18 cellular contexts compared by ENCODE assay signal in the genomic region with DNA sequence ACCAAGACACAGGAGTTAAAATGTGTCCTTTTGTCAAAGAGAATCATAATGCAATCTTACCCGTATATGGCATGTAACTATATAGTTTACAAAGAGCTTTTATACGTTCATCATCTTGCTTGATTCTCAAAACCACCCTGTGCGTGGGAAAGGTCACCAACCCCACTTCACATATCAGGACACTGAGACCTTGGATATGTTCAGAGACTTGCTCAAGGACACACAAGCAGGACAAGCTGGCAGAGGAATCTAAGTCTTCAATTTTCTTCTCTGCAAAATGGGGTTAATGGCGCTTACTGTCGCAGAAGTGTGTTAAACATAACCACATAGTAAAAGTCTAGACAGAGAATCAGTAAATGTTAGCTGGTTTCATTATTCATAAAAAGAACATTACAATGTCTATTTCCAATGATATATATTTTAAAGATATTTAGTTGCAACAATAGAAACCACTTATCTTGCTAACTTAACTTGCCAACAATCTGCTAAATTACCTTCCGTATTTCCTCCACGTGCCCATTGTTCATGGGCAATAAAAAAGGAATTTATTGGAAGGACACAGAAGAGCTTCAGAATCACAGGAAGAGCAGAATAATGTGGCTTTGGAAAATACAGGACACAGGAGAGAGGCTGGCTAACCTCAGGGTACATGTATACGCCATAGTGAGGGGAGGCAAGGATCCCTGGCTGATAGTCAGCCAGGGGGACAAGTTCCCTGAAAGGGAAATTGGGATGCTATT.
DNase-seq lines count a peak whose midpoint lies in the region; ATAC-seq and TF ChIP-seq lines count a peak whose summit lies in the region.
"Had no signal": no experiment of that assay in that cellular context is flagged by ENCODE, and none has a peak within 500 bp of the region (broad histone marks: within the 10 kb centered on the region; RNA-seq: fewer than 3 reads in every experiment).

No MANE protein-coding gene starts in this region.

- no peaks in the 10 kb centered on the region for H4K20me1 ChIP-seq in Loucy (ENCODE audit: insufficient read depth, low read length, poor library complexity, severe bottlenecking)

- H3K27me3 ChIP-seq in Loucy (ENCODE audit: insufficient read depth, low read length, poor library complexity, severe bottlenecking) (no peaks in the 10 kb centered on the region), mesenchymal stem cell (ENCODE audit: control insufficient read depth in 1 of 2, insufficient read depth in 1 of 2, low read length in 2 of 2) (no peaks in the 10 kb centered on the region), spleen (replicated peaks in 1 of 7) (peaks cover 0 to 5% (median 0%) of the 10 kb centered on the region in 7 donors), Caco-2 (replicated peaks; ENCODE audit: control insufficient read depth, insufficient read depth, low read length) (no peaks in the 10 kb centered on the region)

- H3K27ac Mint-ChIP-seq in Caco-2 (ENCODE audit: unreplicated experiment) = no peak overlapping the region
- H3K27ac Mint-ChIP-seq: B cell; CD14-positive monocyte; CD8-positive, alpha-beta memory T cell; IgD-negative memory B cell had no signal

- H3K4me3 Mint-ChIP-seq in Caco-2 (ENCODE audit: unreplicated experiment) = no peak overlapping the region
- H3K4me3 Mint-ChIP-seq: B cell had no signal

- no peak overlapping the region for H2BK120ac ChIP-seq in mesenchymal stem cell (ENCODE audit: low read depth, low read length)

- H3K79me1 ChIP-seq in mesenchymal stem cell (replicated peaks; ENCODE audit: low read length, poor library complexity, severe bottlenecking) = no peaks in the 10 kb centered on the region

- H3K27me3 Mint-ChIP-seq in Caco-2 (ENCODE audit: insufficient read depth, unreplicated experiment) = peaks cover 12% of the 10 kb centered on the region
- H3K27me3 Mint-ChIP-seq: B cell had no signal

- no peak overlapping the region for H2BK5ac ChIP-seq in mesenchymal stem cell (ENCODE audit: low read depth, low read length, poor library complexity, severe bottlenecking)

- H3K9me3 ChIP-seq in Loucy (ENCODE audit: insufficient read depth, low read depth, low read length) = no peaks in the 10 kb centered on the region
- no peaks in the 10 kb centered on the region for H3K9me3 ChIP-seq in mesenchymal stem cell (ENCODE audit: control insufficient read depth, low read length)
- H3K9me3 ChIP-seq in spleen = no peaks in the 10 kb centered on the region
- no peaks in the 10 kb centered on the region for H3K9me3 ChIP-seq in Caco-2

- BruUV-seq in Caco-2 (replicated peaks; lab: Mats Ljungman, UMichigan) = no TSS peak

- TF ChIP-seq CTCF in Loucy (conservative IDR thresholded peaks at IDR 0.05; ENCODE audit: low read length) = no peak
- TF ChIP-seq CTCF in spleen (IDR thresholded peaks at IDR 0.05 in 8 of 11, conservative IDR thresholded peaks at IDR 0.05 in 3 of 11) = no peak
- TF ChIP-seq CTCF in Caco-2 (IDR thresholded peaks at IDR 0.05; ENCODE audit: insufficient read depth in 1 of 2, low read depth in 1 of 2, low read length in 1 of 2, severe bottlenecking in 1 of 2, unreplicated experiment in 1 of 2) = no peak

- H2BK15ac ChIP-seq in mesenchymal stem cell (ENCODE audit: low read depth, poor library complexity, severe bottlenecking) = no peak overlapping the region

- no peak overlapping the region for H3K14ac ChIP-seq in mesenchymal stem cell (ENCODE audit: low read length in 2 of 2)

- H3K27ac ChIP-seq in mesenchymal stem cell (ENCODE audit: low read length, poor library complexity, severe bottlenecking) (no peak overlapping the region), spleen (peak overlapping the region in 7 of 8 donors; percentile 44 to 71 (median 57))
- H3K27ac ChIP-seq: KMS-11 had no signal

- peaks cover 3% of the 10 kb centered on the region for H3K9me3 Mint-ChIP-seq in Caco-2 (ENCODE audit: unreplicated experiment)
- H3K9me3 Mint-ChIP-seq: CD14-positive monocyte; CD8-positive, alpha-beta memory T cell; IgD-negative memory B cell had no signal

- POLR2A ChIA-PET in Caco-2 (lab: Charles Lee) = no interaction called here

- peaks cover 3% of the 10 kb centered on the region for H3K4me1 ChIP-seq in Loucy (ENCODE audit: insufficient read depth, low read length, poor library complexity, severe bottlenecking)
- H3K4me1 ChIP-seq in mesenchymal stem cell (ENCODE audit: control insufficient read depth, insufficient read depth, low read depth, low read length) = no peaks in the 10 kb centered on the region
- peaks cover 0 to 13% (median 5%) of the 10 kb centered on the region in 6 donors for H3K4me1 ChIP-seq in spleen
- H3K4me1 ChIP-seq in Caco-2 = no peaks in the 10 kb centered on the region

- peak overlapping the region; percentile 88 for H2AFZ ChIP-seq in Loucy (ENCODE audit: low read length)
- no peak overlapping the region for H2AFZ ChIP-seq in mesenchymal stem cell (ENCODE audit: low read depth, low read length)

- H3K4me1 Mint-ChIP-seq in Caco-2 (ENCODE audit: low read depth, unreplicated experiment) = no peaks in the 10 kb centered on the region

- intact Hi-C loops in spleen (cut with DNase I; ENCODE audit: low total_unique reads) = loop anchor here (5.0 to 10.0 kb wide), 3 partner anchors 151 to 1154 kb away; no protein-coding TSS in a partner anchor
- intact Hi-C loops in Caco-2 (cut with micrococcal nuclease; ENCODE audit: unreplicated experiment) = loop anchor here (1.0 to 10.0 kb wide), 4 partner anchors 152 to 1156 kb away; no protein-coding TSS in a partner anchor

- no peak overlapping the region for H2BK12ac ChIP-seq in mesenchymal stem cell (ENCODE audit: low read length in 2 of 2)

- no peak overlapping the region for H3K18ac ChIP-seq in mesenchymal stem cell (ENCODE audit: low read depth in 1 of 2, low read length in 2 of 2)

- H3K4me3 ChIP-seq in Loucy (ENCODE audit: low read length, poor library complexity, severe bottlenecking) = no peak overlapping the region
- peak overlapping the region in 1 of 2 experiments; percentile 43 for H3K4me3 ChIP-seq in mesenchymal stem cell (ENCODE audit: insufficient read depth in 1 of 2, low read depth in 1 of 2, low read length in 2 of 2)
- peak overlapping the region in 4 of 8 donors; percentile 7 to 40 (median 10) for H3K4me3 ChIP-seq in spleen
- H3K4me3 ChIP-seq in Caco-2 (ENCODE audit: low read depth, low read length) = no peak overlapping the region

- no peak for TF ChIP-seq POLR2A in spleen (IDR thresholded peaks at IDR 0.05)

- H3K9ac ChIP-seq in Loucy (ENCODE audit: low read depth, low read length, poor library complexity, severe bottlenecking) (no peak overlapping the region), mesenchymal stem cell (ENCODE audit: low read length) (peak overlapping the region; percentile 61)
- H3K9ac ChIP-seq: KMS-11 had no signal

- H3K36me3 ChIP-seq in Loucy (ENCODE audit: insufficient read depth, low read length) (no peaks in the 10 kb centered on the region), mesenchymal stem cell (ENCODE audit: control insufficient read depth in 1 of 2, insufficient read depth in 2 of 2, low read depth in 1 of 2, low read length in 2 of 2) (no peaks in the 10 kb centered on the region), spleen (no peaks in the 10 kb centered on the region), Caco-2 (ENCODE audit: control insufficient read depth, insufficient read depth, low read length) (no peaks in the 10 kb centered on the region)

- no peaks in the 10 kb centered on the region for H3K9me2 ChIP-seq in Loucy (replicated peaks; ENCODE audit: low read depth, low read length)

- DNase-seq in dermis blood vessel endothelial cell = peak; percentile 71
- peak; percentile 5 for DNase-seq in mesenchymal stem cell
- no peak for DNase-seq in spleen
- no peak for DNase-seq in Caco-2
- DNase-seq in T-helper 2 cell = no peak
- DNase-seq: Calu3; CD8-positive, alpha-beta memory T cell; GF-D8; HCEC 1CT; NCI-H1048; NCI-H526 treated with DMSO at 0.1 percent for 48 hours; SIG-M5 had no signal

- no peaks in the 10 kb centered on the region for H3K79me2 ChIP-seq in Loucy (ENCODE audit: insufficient read depth, low read length)

- WGBS in mesenchymal stem cell = 82% methylated on average over 6 of the region's 8 CpGs
- WGBS in spleen, 5 donors = 59 to 75% (median 67%) methylated on average over 8 of the region's 8 CpGs

- no peak overlapping the region for H2AK5ac ChIP-seq in mesenchymal stem cell (ENCODE audit: low read length, severe bottlenecking)

- no peaks in the 10 kb centered on the region for H3K36me3 Mint-ChIP-seq in Caco-2 (ENCODE audit: insufficient read depth, unreplicated experiment)
- H3K36me3 Mint-ChIP-seq: CD14-positive monocyte; CD8-positive, alpha-beta memory T cell; IgD-negative memory B cell had no signal

- H4K8ac ChIP-seq in mesenchymal stem cell (ENCODE audit: low read length) = no peak overlapping the region

- H3K23ac ChIP-seq in mesenchymal stem cell (ENCODE audit: low read length in 2 of 2) = no peak overlapping the region

- peak overlapping the region; percentile 63 for H3K4me2 ChIP-seq in Loucy (ENCODE audit: low read depth, low read length, poor library complexity, severe bottlenecking)
- no peak overlapping the region for H3K4me2 ChIP-seq in mesenchymal stem cell (ENCODE audit: low read length, poor library complexity, severe bottlenecking)
- H3K4me2 ChIP-seq: KMS-11 had no signal

- no peaks in the 10 kb centered on the region for H3F3A ChIP-seq in Loucy (ENCODE audit: low read depth)

- no peak for ATAC-seq in GM18873 (IDR thresholded peaks at IDR 0.05; ENCODE audit: low FRiP score, unreplicated experiment)

- CTCF ChIA-PET in Caco-2 (lab: Charles Lee) = no interaction called here

- no peak overlapping the region for H4K91ac ChIP-seq in mesenchymal stem cell (ENCODE audit: low read length)

- H3K4ac ChIP-seq in mesenchymal stem cell (ENCODE audit: low read depth in 1 of 2, low read length in 2 of 2) = no peak overlapping the region

Comparison
In these comparisons a context has a peak if more than half of its experiments do, and no peak if none do; other contexts are left out.
1. DNase-seq: peak in dermis blood vessel endothelial cell (single experiment) and mesenchymal stem cell (single experiment); none in spleen (single experiment), Caco-2 (0 of 2) and T-helper 2 cell (0 of 5).